ENCODE assay signal across 8 cellular contexts in genomic region chr11:44861829-44862545, GRCh38.
A peak's percentile ranks its signal among the peaks of the same experiment; 100 is the strongest.
DNase-seq lines count a peak whose midpoint lies in the region; ATAC-seq and TF ChIP-seq lines count a peak whose summit lies in the region.

No MANE protein-coding gene starts in this region.

- peak overlapping the region; percentile 22 for H3K4me2 ChIP-seq in DND-41 (ENCODE audit: insufficient read depth, low read length)
- H3K4me2 ChIP-seq in IMR-90 (ENCODE audit: low read depth, low read length): peak overlapping the region; percentile 34; the same call in 1 of the 2 replicates

- H3K27me3 ChIP-seq in DND-41 (ENCODE audit: insufficient read depth, low read length, poor library complexity) (peaks cover 40% of the 10 kb centered on the region), IMR-90 (ENCODE audit: control insufficient read depth, insufficient read depth, low read length) (peaks cover 25% of the 10 kb centered on the region), brain microvascular endothelial cell (replicated peaks) (peaks cover 63% of the 10 kb centered on the region)

- H3K79me1 ChIP-seq in IMR-90 (ENCODE audit: low read depth in 1 of 2, low read length in 2 of 2): no peaks in the 10 kb centered on the region

- H4K8ac ChIP-seq in IMR-90 (ENCODE audit: low read depth in 2 of 2, low read length in 2 of 2): peak overlapping the region; percentile 71 to 90

- intact Hi-C loops in IMR-90 (cut with micrococcal nuclease): loop anchor here (1.0 to 2.0 kb wide), 2 partner anchors 20 to 95 kb away; no protein-coding TSS in a partner anchor

- in situ Hi-C loops in IMR-90 (cut with MboI; ENCODE audit: low sequenced_read_pairs) (no loop called here), brain microvascular endothelial cell (cut with HindIII; ENCODE audit: low pct_ligation_motif_present, low sequenced_read_pairs) (no loop called here)

- TF ChIP-seq CTCF in DND-41 (IDR thresholded peaks at IDR 0.05; ENCODE audit: borderline replicate concordance, extremely low read depth, low read length, poor library complexity, severe bottlenecking): no peak
- no peak for TF ChIP-seq CTCF in IMR-90 (conservative IDR thresholded peaks at IDR 0.05; ENCODE audit: low read depth, low read length)
- no peak for TF ChIP-seq CTCF in brain microvascular endothelial cell (IDR thresholded peaks at IDR 0.05; ENCODE audit: low read depth, low read length, missing control alignments)

- H2AFZ ChIP-seq in DND-41 (ENCODE audit: low read depth, low read length): no peak overlapping the region
- peak overlapping the region; percentile 81 for H2AFZ ChIP-seq in IMR-90 (replicated peaks; ENCODE audit: low read length, poor library complexity)

- 0% methylated on average over 3 of the region's 19 CpGs; no CpG with 5 or more reads in 1 of the 2 experiments for WGBS in IMR-90 (ENCODE audit: extremely low coverage in 2 of 2, insufficient read length in 1 of 2), 2 experiments

- no TSS peak for BruUV-seq in IMR-90 (replicated peaks; lab: Mats Ljungman, UMichigan)

- H3K4ac ChIP-seq in IMR-90 (ENCODE audit: low read depth, low read length): peak overlapping the region; percentile 97

- peak overlapping the region; percentile 98 for H4K91ac ChIP-seq in IMR-90 (ENCODE audit: insufficient read depth, low read depth, low read length)

- peak overlapping the region; percentile 66; the same call in 2 of the 3 replicates for H2BK15ac ChIP-seq in IMR-90 (ENCODE audit: low read depth, low read length)

- H3K79me2 ChIP-seq in DND-41 (ENCODE audit: insufficient read depth, low read length): no peaks in the 10 kb centered on the region

- H3K9me3 ChIP-seq in DND-41 (ENCODE audit: insufficient read depth, low read length, severe bottlenecking) (no peaks in the 10 kb centered on the region), IMR-90 (ENCODE audit: control insufficient read depth, insufficient read depth, low read length) (no peaks in the 10 kb centered on the region)

- H3K18ac ChIP-seq in IMR-90 (ENCODE audit: low read depth, low read length): peak overlapping the region; percentile 93

- H3K27ac ChIP-seq in DND-41 (ENCODE audit: low read length): no peak overlapping the region
- peak overlapping the region; percentile 94 for H3K27ac ChIP-seq in IMR-90 (ENCODE audit: insufficient read depth, low read length)
- peak overlapping the region; percentile 11 for H3K27ac ChIP-seq in brain microvascular endothelial cell

- H4K5ac ChIP-seq in IMR-90 (ENCODE audit: low read depth, low read length): peak overlapping the region; percentile 92

- H4K20me1 ChIP-seq in DND-41 (ENCODE audit: insufficient read depth, low read length) (peaks cover 38% of the 10 kb centered on the region), IMR-90 (ENCODE audit: insufficient read depth, low read length) (no peaks in the 10 kb centered on the region)

- DNase-seq in DND-41: peak; percentile 87
- peak; percentile 99 for DNase-seq in IMR-90
- DNase-seq in UCSD-AML1 (lab: John Stamatoyannopoulos, UW; ENCODE audit: unreplicated experiment): peak; percentile 91
- peak; percentile 99 for DNase-seq in brain microvascular endothelial cell
- DNase-seq in iris pigment epithelial cell (ENCODE audit: low read depth): peak; percentile 99
- peak; percentile 62 to 77 for DNase-seq in stimulated activated CD4-positive, alpha-beta T cell treated with anti-CD3 and anti-CD28 coated beads, Interleukin-4, amount 100 ng/mL, for 4 hours
- DNase-seq in NCI-H1417 treated with DMSO at 0.1 percent for 48 hours (lab: John Stamatoyannopoulos, UW): no peak

- peak overlapping the region; percentile 98 for H2BK5ac ChIP-seq in IMR-90 (ENCODE audit: low read depth, low read length, poor library complexity, severe bottlenecking)

- H3K4me1 ChIP-seq in DND-41 (ENCODE audit: insufficient read depth, low read length) (peaks cover 14% of the 10 kb centered on the region), IMR-90 (ENCODE audit: control insufficient read depth, insufficient read depth, low read length) (peaks cover 22% of the 10 kb centered on the region)

- H3K56ac ChIP-seq in IMR-90 (ENCODE audit: extremely low read depth, insufficient read depth, low read length): peak overlapping the region; percentile 88

- peak overlapping the region; percentile 97 for H2AK5ac ChIP-seq in IMR-90 (ENCODE audit: low read depth, low read length)

- H3K36me3 ChIP-seq in DND-41 (ENCODE audit: insufficient read depth, low read length): no peaks in the 10 kb centered on the region
- H3K36me3 ChIP-seq in IMR-90 (ENCODE audit: control insufficient read depth, insufficient read depth, low read length): no peaks in the 10 kb centered on the region
- H3K36me3 ChIP-seq in brain microvascular endothelial cell (replicated peaks): no peaks in the 10 kb centered on the region

- no peak; the same call in 1 of the 2 replicates for TF ChIP-seq RAD21 in IMR-90 (IDR thresholded peaks at IDR 0.05; ENCODE audit: low read length)

- H3K9me1 ChIP-seq in IMR-90 (ENCODE audit: insufficient read depth, low read length): peaks cover 12% of the 10 kb centered on the region

- dilution Hi-C loops in IMR-90 (cut with HindIII; ENCODE audit: low sequenced_read_pairs, unreplicated experiment): no loop called here

- peak overlapping the region; percentile 99 for H2BK20ac ChIP-seq in IMR-90 (ENCODE audit: low read depth, low read length)

- CTCF ChIA-PET in IMR-90 (lab: Yijun Ruan, JAX): interaction anchor here (0.6 to 1.8 kb wide), 3 partner anchors 13 to 86 kb away, joined by 3 to 6 read pairs (median 3); no protein-coding TSS in a partner anchor

- H3K23ac ChIP-seq in IMR-90 (ENCODE audit: low read depth, low read length): peak overlapping the region; percentile 85

- H2BK120ac ChIP-seq in IMR-90 (ENCODE audit: low read depth, low read length): peak overlapping the region; percentile 99

- H3K4me3 ChIP-seq in DND-41 (ENCODE audit: low read depth in 1 of 2, low read length in 2 of 2): no peak overlapping the region
- no peak overlapping the region for H3K4me3 ChIP-seq in IMR-90 (ENCODE audit: insufficient read depth, low read depth, low read length)
- no peak overlapping the region for H3K4me3 ChIP-seq in brain microvascular endothelial cell (ENCODE audit: low read depth, low read length)

- H3K9ac ChIP-seq in DND-41 (ENCODE audit: low read depth, low read length): no peak overlapping the region
- H3K9ac ChIP-seq in IMR-90 (ENCODE audit: low read depth, low read length): peak overlapping the region; percentile 77

- peak; percentile 99 for ATAC-seq in DND-41 (ENCODE audit: insufficient read depth, low read depth)
- peak; percentile 100 for ATAC-seq in GM21786 (IDR thresholded peaks at IDR 0.05; ENCODE audit: unreplicated experiment)
- ATAC-seq in IMR-90 (ENCODE audit: low read depth): peak; percentile 97

- peak overlapping the region; percentile 83 for H3K14ac ChIP-seq in IMR-90 (replicated peaks; ENCODE audit: low read depth, low read length)

- peak overlapping the region; percentile 95 for H2AK9ac ChIP-seq in IMR-90 (replicated peaks; ENCODE audit: low read depth, low read length, poor library complexity)

- POLR2A ChIA-PET in IMR-90 (lab: Charles Lee; ENCODE audit: unreplicated experiment): interaction anchor here (0.9 to 1.8 kb wide), 4 partner anchors 9 to 30 kb away, joined by 3 to 5 read pairs (median 3); no protein-coding TSS in a partner anchor

- peak; percentile 52; the same call in 1 of the 2 replicates for TF ChIP-seq POLR2A in IMR-90 (IDR thresholded peaks at IDR 0.05; ENCODE audit: low read depth, low read length)

TF ChIP-seq in IMR-90, 13 proteins besides CTCF, POLR2A, EP300 and RAD21:
- TF ChIP-seq RCOR1 (IDR thresholded peaks at IDR 0.05; ENCODE audit: insufficient replicate concordance, low read length) (peak; percentile 93), CEBPB (IDR thresholded peaks at IDR 0.05; ENCODE audit: low read depth, low read length) (no peak), NFE2L2 (IDR thresholded peaks at IDR 0.05; ENCODE audit: low read depth, low read length) (0 out of 2 replicates have a peak, but pooled peaks have one; percentile 17), MXI1 (IDR thresholded peaks at IDR 0.05; ENCODE audit: borderline replicate concordance, low read depth, low read length) (no peak), RFX5 (IDR thresholded peaks at IDR 0.05; ENCODE audit: low read depth, low read length) (no peak), SMC3 (IDR thresholded peaks at IDR 0.05; ENCODE audit: low read depth, low read length) (no peak), ELK1 (IDR thresholded peaks at IDR 0.05; ENCODE audit: borderline replicate concordance, low read depth, low read length) (no peak), MAZ (IDR thresholded peaks at IDR 0.05; ENCODE audit: borderline replicate concordance, low read depth, low read length) (peak; percentile 70; the same call in 1 of the 2 replicates), USF2 (IDR thresholded peaks at IDR 0.05; ENCODE audit: low read depth, low read length) (0 out of 2 replicates have a peak, but pooled peaks have one; percentile 4), MAFK (IDR thresholded peaks at IDR 0.05; ENCODE audit: low read depth, low read length) (peak; percentile 77), CHD1 (IDR thresholded peaks at IDR 0.05; ENCODE audit: low read depth, low read length) (0 out of 2 replicates have a peak, but pooled peaks have one; percentile 50), BHLHE40 (IDR thresholded peaks at IDR 0.05; ENCODE audit: low read depth, low read length) (peak; percentile 87), FOS (IDR thresholded peaks at IDR 0.05; ENCODE audit: low read depth, low read length) (peak; percentile 95)
